Comparison of ENCODE assay signal across 1 cellular context in the genomic region with DNA sequence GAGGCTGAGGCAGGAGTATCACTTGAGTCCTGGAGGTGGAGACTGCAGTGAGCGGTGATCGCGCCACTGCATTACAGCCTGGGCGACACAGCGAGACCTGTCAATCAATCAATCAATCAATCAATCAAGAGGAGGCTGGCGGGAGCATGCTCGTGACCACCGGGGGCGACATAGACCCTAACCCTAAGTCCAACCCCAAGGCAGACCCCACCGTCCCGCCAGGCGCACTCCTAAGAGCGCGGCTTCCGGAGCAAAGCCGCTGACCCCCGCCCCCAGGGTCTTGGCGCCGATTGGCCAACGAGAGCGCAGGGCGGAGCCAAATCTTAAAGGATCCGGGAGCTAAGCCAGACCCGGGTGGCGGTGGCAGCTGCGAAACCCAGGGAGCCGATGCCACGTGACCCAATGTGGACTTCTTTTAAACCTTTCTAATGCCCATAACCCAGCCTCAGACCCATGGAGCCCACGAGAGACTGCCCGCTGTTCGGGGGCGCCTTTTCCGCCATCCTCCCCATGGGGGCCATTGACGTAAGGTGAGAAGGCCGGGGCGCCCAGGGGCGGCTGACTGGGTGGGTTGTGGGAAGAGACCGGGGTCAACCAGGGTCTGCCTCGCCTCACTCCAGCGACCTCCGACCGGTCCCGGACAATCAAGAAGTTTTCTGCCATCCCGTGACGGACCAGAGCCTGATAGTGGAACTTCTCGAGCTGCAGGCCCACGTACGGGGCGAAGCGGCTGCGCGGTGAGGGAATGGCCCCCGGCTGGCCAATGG.
TF ChIP-seq lines count a peak whose summit lies in the region.

Gene RANGRF (plus strand): TSS at position 335 of the 767 bp plus-strand sequence. CDS start 119 bp downstream, at position 454.

TF ChIP-seq in HepG2, 621 proteins besides CTCF, POLR2A, EP300 and RAD21 (continued from another document and continues in another):
- TF ChIP-seq, protein P1, sequence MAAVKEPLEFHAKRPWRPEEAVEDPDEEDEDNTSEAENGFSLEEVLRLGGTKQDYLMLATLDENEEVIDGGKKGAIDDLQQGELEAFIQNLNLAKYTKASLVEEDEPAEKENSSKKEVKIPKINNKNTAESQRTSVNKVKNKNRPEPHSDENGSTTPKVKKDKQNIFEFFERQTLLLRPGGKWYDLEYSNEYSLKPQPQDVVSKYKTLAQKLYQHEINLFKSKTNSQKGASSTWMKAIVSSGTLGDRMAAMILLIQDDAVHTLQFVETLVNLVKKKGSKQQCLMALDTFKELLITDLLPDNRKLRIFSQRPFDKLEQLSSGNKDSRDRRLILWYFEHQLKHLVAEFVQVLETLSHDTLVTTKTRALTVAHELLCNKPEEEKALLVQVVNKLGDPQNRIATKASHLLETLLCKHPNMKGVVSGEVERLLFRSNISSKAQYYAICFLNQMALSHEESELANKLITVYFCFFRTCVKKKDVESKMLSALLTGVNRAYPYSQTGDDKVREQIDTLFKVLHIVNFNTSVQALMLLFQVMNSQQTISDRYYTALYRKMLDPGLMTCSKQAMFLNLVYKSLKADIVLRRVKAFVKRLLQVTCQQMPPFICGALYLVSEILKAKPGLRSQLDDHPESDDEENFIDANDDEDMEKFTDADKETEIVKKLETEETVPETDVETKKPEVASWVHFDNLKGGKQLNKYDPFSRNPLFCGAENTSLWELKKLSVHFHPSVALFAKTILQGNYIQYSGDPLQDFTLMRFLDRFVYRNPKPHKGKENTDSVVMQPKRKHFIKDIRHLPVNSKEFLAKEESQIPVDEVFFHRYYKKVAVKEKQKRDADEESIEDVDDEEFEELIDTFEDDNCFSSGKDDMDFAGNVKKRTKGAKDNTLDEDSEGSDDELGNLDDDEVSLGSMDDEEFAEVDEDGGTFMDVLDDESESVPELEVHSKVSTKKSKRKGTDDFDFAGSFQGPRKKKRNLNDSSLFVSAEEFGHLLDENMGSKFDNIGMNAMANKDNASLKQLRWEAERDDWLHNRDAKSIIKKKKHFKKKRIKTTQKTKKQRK (IDR thresholded peaks at IDR 0.05; ENCODE audit: low read length): no peak
- TF ChIP-seq ARID5B (CRISPR knock-in tag; IDR thresholded peaks at IDR 0.05): no peak; the same call in 1 of the 2 replicates
- TF ChIP-seq, protein P2, sequence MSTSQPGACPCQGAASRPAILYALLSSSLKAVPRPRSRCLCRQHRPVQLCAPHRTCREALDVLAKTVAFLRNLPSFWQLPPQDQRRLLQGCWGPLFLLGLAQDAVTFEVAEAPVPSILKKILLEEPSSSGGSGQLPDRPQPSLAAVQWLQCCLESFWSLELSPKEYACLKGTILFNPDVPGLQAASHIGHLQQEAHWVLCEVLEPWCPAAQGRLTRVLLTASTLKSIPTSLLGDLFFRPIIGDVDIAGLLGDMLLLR (CRISPR knock-in tag; IDR thresholded peaks at IDR 0.05): 0 out of 2 replicates have a peak, but pooled peaks have one; percentile 14
- TF ChIP-seq GATA4 (IDR thresholded peaks at IDR 0.05; ENCODE audit: borderline replicate concordance, low read depth): no peak; the same call in 1 of the 2 replicates
- no peak; the same call in 1 of the 2 replicates for TF ChIP-seq HBP1 (CRISPR knock-in tag; IDR thresholded peaks at IDR 0.05; ENCODE audit: low read depth)
- TF ChIP-seq GTF2F1 (IDR thresholded peaks at IDR 0.05; ENCODE audit: low read length): no peak
- TF ChIP-seq ZNF124 (CRISPR knock-in tag; IDR thresholded peaks at IDR 0.05): no peak
- TF ChIP-seq SMAD9 (CRISPR knock-in tag; IDR thresholded peaks at IDR 0.05): no peak
- peak; percentile 72 for TF ChIP-seq POLR2AphosphoS5 (IDR thresholded peaks at IDR 0.05; ENCODE audit: low read depth, low read length)
- 0 out of 2 replicates have a peak, but pooled peaks have one; percentile 25 for TF ChIP-seq GTF3A (CRISPR knock-in tag; conservative IDR thresholded peaks at IDR 0.05)
- TF ChIP-seq GPBP1L1 (CRISPR knock-in tag; IDR thresholded peaks at IDR 0.05): no peak
- TF ChIP-seq ZNF562 (CRISPR knock-in tag; IDR thresholded peaks at IDR 0.05; ENCODE audit: borderline replicate concordance): no peak
- TF ChIP-seq PHF5A (CRISPR knock-in tag; IDR thresholded peaks at IDR 0.05; ENCODE audit: low read depth, unreplicated experiment): no peak
- TF ChIP-seq, protein P3, sequence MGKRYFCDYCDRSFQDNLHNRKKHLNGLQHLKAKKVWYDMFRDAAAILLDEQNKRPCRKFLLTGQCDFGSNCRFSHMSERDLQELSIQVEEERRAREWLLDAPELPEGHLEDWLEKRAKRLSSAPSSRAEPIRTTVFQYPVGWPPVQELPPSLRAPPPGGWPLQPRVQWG (CRISPR knock-in tag; IDR thresholded peaks at IDR 0.05; ENCODE audit: borderline replicate concordance, low read depth): no peak
- no peak for TF ChIP-seq FOSL2 (CRISPR knock-in tag; IDR thresholded peaks at IDR 0.05)
- TF ChIP-seq MTA1 (CRISPR knock-in tag; IDR thresholded peaks at IDR 0.05; ENCODE audit: borderline replicate concordance): no peak
- TF ChIP-seq ARHGAP35 (CRISPR knock-in tag; IDR thresholded peaks at IDR 0.05; ENCODE audit: borderline replicate concordance): no peak
- no peak for TF ChIP-seq ZBTB38 (CRISPR knock-in tag; IDR thresholded peaks at IDR 0.05)
- TF ChIP-seq ZNF180 (CRISPR knock-in tag; IDR thresholded peaks at IDR 0.05; ENCODE audit: borderline replicate concordance, low read depth): no peak
- no peak for TF ChIP-seq ZNF282 (IDR thresholded peaks at IDR 0.05; ENCODE audit: partially characterized antibody)
- TF ChIP-seq ZNF17 (CRISPR knock-in tag; IDR thresholded peaks at IDR 0.05): no peak
- no peak for TF ChIP-seq ZNF451 (CRISPR knock-in tag; IDR thresholded peaks at IDR 0.05)
- TF ChIP-seq, protein P4, sequence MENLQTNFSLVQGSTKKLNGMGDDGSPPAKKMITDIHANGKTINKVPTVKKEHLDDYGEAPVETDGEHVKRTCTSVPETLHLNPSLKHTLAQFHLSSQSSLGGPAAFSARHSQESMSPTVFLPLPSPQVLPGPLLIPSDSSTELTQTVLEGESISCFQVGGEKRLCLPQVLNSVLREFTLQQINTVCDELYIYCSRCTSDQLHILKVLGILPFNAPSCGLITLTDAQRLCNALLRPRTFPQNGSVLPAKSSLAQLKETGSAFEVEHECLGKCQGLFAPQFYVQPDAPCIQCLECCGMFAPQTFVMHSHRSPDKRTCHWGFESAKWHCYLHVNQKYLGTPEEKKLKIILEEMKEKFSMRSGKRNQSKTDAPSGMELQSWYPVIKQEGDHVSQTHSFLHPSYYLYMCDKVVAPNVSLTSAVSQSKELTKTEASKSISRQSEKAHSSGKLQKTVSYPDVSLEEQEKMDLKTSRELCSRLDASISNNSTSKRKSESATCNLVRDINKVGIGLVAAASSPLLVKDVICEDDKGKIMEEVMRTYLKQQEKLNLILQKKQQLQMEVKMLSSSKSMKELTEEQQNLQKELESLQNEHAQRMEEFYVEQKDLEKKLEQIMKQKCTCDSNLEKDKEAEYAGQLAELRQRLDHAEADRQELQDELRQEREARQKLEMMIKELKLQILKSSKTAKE (CRISPR knock-in tag; IDR thresholded peaks at IDR 0.05; ENCODE audit: borderline replicate concordance): 0 out of 2 replicates have a peak, but pooled peaks have one; percentile 10
- TF ChIP-seq, protein P5, sequence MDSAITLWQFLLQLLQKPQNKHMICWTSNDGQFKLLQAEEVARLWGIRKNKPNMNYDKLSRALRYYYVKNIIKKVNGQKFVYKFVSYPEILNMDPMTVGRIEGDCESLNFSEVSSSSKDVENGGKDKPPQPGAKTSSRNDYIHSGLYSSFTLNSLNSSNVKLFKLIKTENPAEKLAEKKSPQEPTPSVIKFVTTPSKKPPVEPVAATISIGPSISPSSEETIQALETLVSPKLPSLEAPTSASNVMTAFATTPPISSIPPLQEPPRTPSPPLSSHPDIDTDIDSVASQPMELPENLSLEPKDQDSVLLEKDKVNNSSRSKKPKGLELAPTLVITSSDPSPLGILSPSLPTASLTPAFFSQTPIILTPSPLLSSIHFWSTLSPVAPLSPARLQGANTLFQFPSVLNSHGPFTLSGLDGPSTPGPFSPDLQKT (CRISPR knock-in tag; IDR thresholded peaks at IDR 0.05; ENCODE audit: borderline replicate concordance): no peak
- no peak; the same call in 1 of the 2 replicates for TF ChIP-seq SP5 (CRISPR knock-in tag; IDR thresholded peaks at IDR 0.05; ENCODE audit: borderline replicate concordance, low read depth)
- TF ChIP-seq ZNF350 (CRISPR knock-in tag; IDR thresholded peaks at IDR 0.05; ENCODE audit: borderline replicate concordance, low read depth): peak; percentile 75
- TF ChIP-seq FIP1L1 (IDR thresholded peaks at IDR 0.05; ENCODE audit: borderline replicate concordance, insufficient read depth, low read depth, low read length): no peak
- no peak for TF ChIP-seq ZNF710 (CRISPR knock-in tag; IDR thresholded peaks at IDR 0.05; ENCODE audit: borderline replicate concordance)
- TF ChIP-seq ZNF12 (CRISPR knock-in tag; IDR thresholded peaks at IDR 0.05): no peak
- TF ChIP-seq PHF21A (CRISPR knock-in tag; IDR thresholded peaks at IDR 0.05): peak; percentile 61
- TF ChIP-seq TARDBP (CRISPR knock-in tag; IDR thresholded peaks at IDR 0.05): peak; percentile 64
- TF ChIP-seq CAMTA2 (CRISPR knock-in tag; IDR thresholded peaks at IDR 0.05; ENCODE audit: borderline replicate concordance): no peak
- TF ChIP-seq ZNF704 (CRISPR knock-in tag; IDR thresholded peaks at IDR 0.05; ENCODE audit: borderline replicate concordance): 0 out of 2 replicates have a peak, but pooled peaks have one; percentile 31
- TF ChIP-seq, protein P6, sequence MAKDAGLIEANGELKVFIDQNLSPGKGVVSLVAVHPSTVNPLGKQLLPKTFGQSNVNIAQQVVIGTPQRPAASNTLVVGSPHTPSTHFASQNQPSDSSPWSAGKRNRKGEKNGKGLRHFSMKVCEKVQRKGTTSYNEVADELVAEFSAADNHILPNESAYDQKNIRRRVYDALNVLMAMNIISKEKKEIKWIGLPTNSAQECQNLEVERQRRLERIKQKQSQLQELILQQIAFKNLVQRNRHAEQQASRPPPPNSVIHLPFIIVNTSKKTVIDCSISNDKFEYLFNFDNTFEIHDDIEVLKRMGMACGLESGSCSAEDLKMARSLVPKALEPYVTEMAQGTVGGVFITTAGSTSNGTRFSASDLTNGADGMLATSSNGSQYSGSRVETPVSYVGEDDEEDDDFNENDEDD (CRISPR knock-in tag; IDR thresholded peaks at IDR 0.05; ENCODE audit: borderline replicate concordance): no peak; the same call in 1 of the 2 replicates
